In genomic region chr17:37230633-37231032, GRCh38 we compare ENCODE assay signal across 2 cellular contexts.
TF ChIP-seq lines count a peak whose summit lies in the region.

No MANE protein-coding gene starts in this region.

TF ChIP-seq in liver, 16 proteins besides CTCF, POLR2A, EP300 and RAD21 (continued from another document):
- TF ChIP-seq ATF3 (IDR thresholded peaks at IDR 0.05), result no peak
- TF ChIP-seq GABPA (IDR thresholded peaks at IDR 0.05 in 1 of 2, conservative IDR thresholded peaks at IDR 0.05 in 1 of 2), result no peak

TF ChIP-seq in HepG2, 621 proteins besides CTCF, POLR2A, EP300 and RAD21 (continued from another document):
- TF ChIP-seq ZNF646 (CRISPR knock-in tag; IDR thresholded peaks at IDR 0.05) (no peak), ARNTL (CRISPR knock-in tag; IDR thresholded peaks at IDR 0.05) (no peak), PBX3 (CRISPR knock-in tag; IDR thresholded peaks at IDR 0.05; ENCODE audit: borderline replicate concordance) (no peak), REL (CRISPR knock-in tag; conservative IDR thresholded peaks at IDR 0.05) (no peak), MLX (CRISPR knock-in tag; IDR thresholded peaks at IDR 0.05) (no peak), ZSCAN21 (CRISPR knock-in tag; IDR thresholded peaks at IDR 0.05; ENCODE audit: borderline replicate concordance) (no peak), FLYWCH1 (CRISPR knock-in tag; IDR thresholded peaks at IDR 0.05) (no peak), ZNF230 (CRISPR knock-in tag; IDR thresholded peaks at IDR 0.05) (no peak), ZBTB49 (CRISPR knock-in tag; IDR thresholded peaks at IDR 0.05; ENCODE audit: borderline replicate concordance) (no peak), MNT (IDR thresholded peaks at IDR 0.05) (no peak), ZSCAN22 (CRISPR knock-in tag; IDR thresholded peaks at IDR 0.05) (no peak)
TF ChIP-seq in HepG2: peak in this region for 0.
